ENCODE assay signal across 9 cellular contexts in the genomic region with DNA sequence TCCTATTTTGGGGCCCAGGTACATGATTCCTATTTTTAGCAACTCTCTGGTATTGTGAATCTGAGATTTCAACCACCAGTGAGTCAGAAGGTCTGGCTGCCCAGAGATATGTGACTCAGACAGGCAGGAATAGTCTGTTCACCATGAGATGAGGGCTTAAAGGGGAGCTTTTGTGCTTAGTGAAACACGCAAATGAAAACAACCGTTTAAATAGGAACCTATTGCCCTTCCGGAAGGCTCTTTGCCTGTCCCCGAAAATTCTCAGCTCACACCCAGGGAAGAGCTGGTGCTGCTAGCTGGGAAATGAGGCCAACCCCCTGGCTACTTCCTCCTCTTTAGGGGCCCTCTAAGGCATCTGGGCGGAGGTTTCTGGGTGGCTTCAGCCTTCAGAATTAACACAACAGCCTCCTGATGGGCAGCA.
DNase-seq lines count a peak whose midpoint lies in the region; ATAC-seq, FAIRE-seq and TF ChIP-seq lines count a peak whose summit lies in the region.
"Had no signal": no experiment of that assay in that cellular context is flagged by ENCODE, and none has a peak within 500 bp of the region (broad histone marks: within the 10 kb centered on the region; RNA-seq: fewer than 3 reads in every experiment).

No MANE protein-coding gene starts in this region.

- TF ChIP-seq CTCF in GM10266 (IDR thresholded peaks at IDR 0.05; ENCODE audit: control insufficient read depth, insufficient read depth, low read depth, missing control alignments) (no peak), HCT116 (IDR thresholded peaks at IDR 0.05 in 2 of 3, conservative IDR thresholded peaks at IDR 0.05 in 1 of 3; ENCODE audit: borderline replicate concordance in 1 of 3, insufficient read depth in 1 of 3, low read depth in 2 of 3, low read length in 2 of 3) (no peak), pancreas (IDR thresholded peaks at IDR 0.05) (no peak)
- no peak for TF ChIP-seq CTCF in CD8-positive, alpha-beta T cell (IDR thresholded peaks at IDR 0.05)

- no peaks in the 10 kb centered on the region for H3K27me3 Mint-ChIP-seq in CD8-positive, alpha-beta T cell (ENCODE audit: low read depth)

- BruUV-seq in HCT116 (replicated peaks; lab: Mats Ljungman, UMichigan) = no TSS peak

- CTCF ChIA-PET in HCT116 (lab: Charles Lee) = no interaction called here
- CTCF ChIA-PET in CD8-positive, alpha-beta T cell (lab: Charles Lee) = no interaction called here

- H3K27ac ChIP-seq in HCT116 (ENCODE audit: low read depth, low read length) (peak overlapping the region; percentile 98), duodenal mucosa (ENCODE audit: low read depth, low read length) (peak overlapping the region; percentile 58), pancreas (peak overlapping the region in 2 of 4 donors; percentile 30 to 41)
- H3K27ac ChIP-seq in CD8-positive, alpha-beta T cell (ENCODE audit: low read depth, low read length) = no peak overlapping the region

- RAD21 ChIA-PET in HCT116 (lab: Charles Lee; ENCODE audit: low non-redundant PET in 1 of 2, low total read pairs in 2 of 2, uncharacterized antibody in 2 of 2, unreplicated experiment in 2 of 2) = no interaction called here

- H3K9ac ChIP-seq in HCT116 (ENCODE audit: low read length) (peak overlapping the region; percentile 48), duodenal mucosa (ENCODE audit: low read depth in 1 of 2, low read length in 2 of 2) (no peak overlapping the region)

- H3K4me1 ChIP-seq in HCT116 (ENCODE audit: control insufficient read depth in 1 of 2, insufficient read depth in 2 of 2, low read length in 2 of 2) (peaks cover 51 to 74% of the 10 kb centered on the region in 2 experiments), duodenal mucosa (ENCODE audit: control insufficient read depth in 1 of 2, insufficient read depth in 2 of 2, low read length in 2 of 2) (peaks cover 11 to 25% of the 10 kb centered on the region in 2 donors), pancreas (no peaks in the 10 kb centered on the region)
- no peaks in the 10 kb centered on the region for H3K4me1 ChIP-seq in CD8-positive, alpha-beta T cell (ENCODE audit: insufficient read depth, low read length)

- no peak for TF ChIP-seq POLR2A in HCT116 (IDR thresholded peaks at IDR 0.05; ENCODE audit: borderline replicate concordance, extremely low read depth, insufficient read depth, insufficient read length)

- POLR2A ChIA-PET in HCT116 (lab: Charles Lee) = no interaction called here
- POLR2A ChIA-PET in CD8-positive, alpha-beta T cell (lab: Charles Lee) = no interaction called here

- peak overlapping the region; percentile 10 to 46; a peak in 3 of 4 replicates for H3K4me3 ChIP-seq in HCT116 (replicated peaks in 1 of 2; ENCODE audit: low read depth in 1 of 2, low read length in 2 of 2)
- no peak overlapping the region for H3K4me3 ChIP-seq in duodenal mucosa (ENCODE audit: low read depth in 1 of 2, low read length in 2 of 2)
- H3K4me3 ChIP-seq in pancreas = no peak overlapping the region
- no peak overlapping the region for H3K4me3 ChIP-seq in CD8-positive, alpha-beta T cell (ENCODE audit: low read depth, low read length)

- intact Hi-C loops in HCT116 (cut with micrococcal nuclease) = loop anchor here (10.0 kb wide), 1 partner anchor 1438 kb away; no protein-coding TSS in a partner anchor
- intact Hi-C loops in pancreas (cut with DNase I) = no loop called here
- intact Hi-C loops in CD8-positive, alpha-beta T cell (cut with DNase I, micrococcal nuclease) = no loop called here

- H3K9me3 Mint-ChIP-seq in CD8-positive, alpha-beta T cell = no peaks in the 10 kb centered on the region

- peak overlapping the region; percentile 3 for H2AFZ ChIP-seq in HCT116 (ENCODE audit: low read depth, low read length, poor library complexity, severe bottlenecking)

- ATAC-seq in HCT116 (peak; percentile 90), pancreas (peak in 3 of 4 donors; percentile 44 to 75 (median 70))
- ATAC-seq in CD8-positive, alpha-beta T cell = no peak
- ATAC-seq: Panc1 had no signal

- H3K27ac Mint-ChIP-seq in CD8-positive, alpha-beta T cell = no peak overlapping the region

- no peaks in the 10 kb centered on the region for H3K36me3 ChIP-seq in HCT116 (ENCODE audit: control insufficient read depth in 1 of 2, insufficient read depth in 2 of 2, low read length in 2 of 2)
- no peaks in the 10 kb centered on the region for H3K36me3 ChIP-seq in duodenal mucosa (ENCODE audit: control insufficient read depth in 1 of 2, insufficient read depth in 2 of 2, low read length in 2 of 2)
- no peaks in the 10 kb centered on the region for H3K36me3 ChIP-seq in pancreas
- no peaks in the 10 kb centered on the region for H3K36me3 ChIP-seq in CD8-positive, alpha-beta T cell (ENCODE audit: insufficient read depth, low read length)

- H3K4me2 ChIP-seq in HCT116 (ENCODE audit: low read length) = peak overlapping the region; percentile 72

- no peak overlapping the region for H3K4me3 Mint-ChIP-seq in CD8-positive, alpha-beta T cell

- WGBS in pancreas, 2 donors = 76 to 80% methylated on average over 5 of the region's 5 CpGs

- FAIRE-seq in pancreas (lab: Jason Lieb, UNC) = peak; percentile 34

- H3K9me2 ChIP-seq in HCT116 (ENCODE audit: insufficient read depth) = no peaks in the 10 kb centered on the region

- no peaks in the 10 kb centered on the region for H3K4me1 Mint-ChIP-seq in CD8-positive, alpha-beta T cell (ENCODE audit: low read depth)

- no peaks in the 10 kb centered on the region for H3K79me2 ChIP-seq in HCT116 (ENCODE audit: insufficient read depth, low read length)

- H4K20me1 ChIP-seq in HCT116 (ENCODE audit: insufficient read depth) = no peaks in the 10 kb centered on the region

- H3K9me3 ChIP-seq in HCT116 (ENCODE audit: control insufficient read depth in 1 of 2, insufficient read depth in 1 of 2, low read depth in 1 of 2, low read length in 2 of 2) = no peaks in the 10 kb centered on the region
- H3K9me3 ChIP-seq in duodenal mucosa (ENCODE audit: control insufficient read depth in 1 of 2, low read length in 2 of 2) = no peaks in the 10 kb centered on the region
- no peaks in the 10 kb centered on the region for H3K9me3 ChIP-seq in pancreas
- H3K9me3 ChIP-seq in CD8-positive, alpha-beta T cell (ENCODE audit: low read length) = no peaks in the 10 kb centered on the region

- H3K36me3 Mint-ChIP-seq in CD8-positive, alpha-beta T cell = no peaks in the 10 kb centered on the region

- TF ChIP-seq RAD21 in HCT116 (IDR thresholded peaks at IDR 0.05; ENCODE audit: low read depth) = peak; percentile 22; the same call in 1 of the 2 replicates

- H3K27me3 ChIP-seq in HCT116 (ENCODE audit: insufficient read depth, low read length) (no peaks in the 10 kb centered on the region), duodenal mucosa (ENCODE audit: control insufficient read depth in 1 of 2, insufficient read depth in 2 of 2, low read length in 2 of 2) (no peaks in the 10 kb centered on the region), pancreas (no peaks in the 10 kb centered on the region)
- H3K27me3 ChIP-seq in CD8-positive, alpha-beta T cell (ENCODE audit: insufficient read depth, low read length) = no peaks in the 10 kb centered on the region

- DNase-seq in GM10266 (ENCODE audit: extremely low spot score) = peak; percentile 58
- DNase-seq in HCT116 (ENCODE audit: low read depth, low spot score) = peak; percentile 75
- peak; percentile 96 for DNase-seq in MV-4-11 (lab: John Stamatoyannopoulos, UW)
- no peak for DNase-seq in pancreas
- no peak for DNase-seq in NCI-H748 (lab: John Stamatoyannopoulos, UW; ENCODE audit: unreplicated experiment)
- DNase-seq in CD8-positive, alpha-beta T cell = no peak
- DNase-seq in activated CD4-positive, alpha-beta T cell treated with anti-CD3 and anti-CD28 coated beads for 1 hour = no peak

TF ChIP-seq in HCT116, 20 proteins besides CTCF, POLR2A, EP300 and RAD21 (continues in another document):
- no peak for TF ChIP-seq ZNF274 (IDR thresholded peaks at IDR 0.05; ENCODE audit: low read depth, low read length)
- TF ChIP-seq SIN3A (IDR thresholded peaks at IDR 0.05; ENCODE audit: low read depth) = peak; percentile 59; the same call in 1 of the 2 replicates
- TF ChIP-seq CEBPB (IDR thresholded peaks at IDR 0.05; ENCODE audit: low read depth) = peak; percentile 69
- TF ChIP-seq FOSL1 (IDR thresholded peaks at IDR 0.05; ENCODE audit: low read depth) = peak; percentile 89
- TF ChIP-seq ZFX (IDR thresholded peaks at IDR 0.05) = no peak
- TF ChIP-seq, protein P1, sequence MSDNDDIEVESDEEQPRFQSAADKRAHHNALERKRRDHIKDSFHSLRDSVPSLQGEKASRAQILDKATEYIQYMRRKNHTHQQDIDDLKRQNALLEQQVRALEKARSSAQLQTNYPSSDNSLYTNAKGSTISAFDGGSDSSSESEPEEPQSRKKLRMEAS (IDR thresholded peaks at IDR 0.05) = no peak
- TF ChIP-seq, protein P2, sequence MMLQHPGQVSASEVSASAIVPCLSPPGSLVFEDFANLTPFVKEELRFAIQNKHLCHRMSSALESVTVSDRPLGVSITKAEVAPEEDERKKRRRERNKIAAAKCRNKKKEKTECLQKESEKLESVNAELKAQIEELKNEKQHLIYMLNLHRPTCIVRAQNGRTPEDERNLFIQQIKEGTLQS (IDR thresholded peaks at IDR 0.05) = no peak
- peak; percentile 20 for TF ChIP-seq YY1 (IDR thresholded peaks at IDR 0.05; ENCODE audit: extremely low read depth, insufficient replicate concordance, low read depth, low read length)
- no peak for TF ChIP-seq EGR1 (IDR thresholded peaks at IDR 0.05; ENCODE audit: low read depth)
- TF ChIP-seq CBX3 (IDR thresholded peaks at IDR 0.05; ENCODE audit: low read depth) = peak; percentile 62; the same call in 1 of the 2 replicates
- TF ChIP-seq EZH2phosphoT487 (IDR thresholded peaks at IDR 0.05; ENCODE audit: borderline replicate concordance) = no peak
- no peak for TF ChIP-seq TCF7L2 (IDR thresholded peaks at IDR 0.05; ENCODE audit: borderline replicate concordance, extremely low read depth, insufficient read depth, insufficient read length)
- TF ChIP-seq, protein P3, sequence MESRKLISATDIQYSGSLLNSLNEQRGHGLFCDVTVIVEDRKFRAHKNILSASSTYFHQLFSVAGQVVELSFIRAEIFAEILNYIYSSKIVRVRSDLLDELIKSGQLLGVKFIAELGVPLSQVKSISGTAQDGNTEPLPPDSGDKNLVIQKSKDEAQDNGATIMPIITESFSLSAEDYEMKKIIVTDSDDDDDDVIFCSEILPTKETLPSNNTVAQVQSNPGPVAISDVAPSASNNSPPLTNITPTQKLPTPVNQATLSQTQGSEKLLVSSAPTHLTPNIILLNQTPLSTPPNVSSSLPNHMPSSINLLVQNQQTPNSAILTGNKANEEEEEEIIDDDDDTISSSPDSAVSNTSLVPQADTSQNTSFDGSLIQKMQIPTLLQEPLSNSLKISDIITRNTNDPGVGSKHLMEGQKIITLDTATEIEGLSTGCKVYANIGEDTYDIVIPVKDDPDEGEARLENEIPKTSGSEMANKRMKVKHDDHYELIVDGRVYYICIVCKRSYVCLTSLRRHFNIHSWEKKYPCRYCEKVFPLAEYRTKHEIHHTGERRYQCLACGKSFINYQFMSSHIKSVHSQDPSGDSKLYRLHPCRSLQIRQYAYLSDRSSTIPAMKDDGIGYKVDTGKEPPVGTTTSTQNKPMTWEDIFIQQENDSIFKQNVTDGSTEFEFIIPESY (IDR thresholded peaks at IDR 0.05; ENCODE audit: extremely low read depth, insufficient replicate concordance, low read length) = no peak
- no peak for TF ChIP-seq EZH2 (IDR thresholded peaks at IDR 0.05)
- peak; percentile 89 for TF ChIP-seq JUND (IDR thresholded peaks at IDR 0.05)

Comparison
In these comparisons a context has a peak if more than half of its experiments do, and no peak if none do; other contexts are left out.
1. DNase-seq: peak in GM10266 (single experiment), HCT116 (single experiment) and MV-4-11 (single experiment); none in pancreas (0 of 6), NCI-H748 (single experiment), CD8-positive, alpha-beta T cell (0 of 7) and activated CD4-positive, alpha-beta T cell treated with anti-CD3 and anti-CD28 coated beads for 1 hour (single experiment).
2. H3K4me3 ChIP-seq: peak in HCT116 (2 of 2); none in duodenal mucosa (0 of 2), pancreas (0 of 4) and CD8-positive, alpha-beta T cell (single experiment).